In genomic region chr5:87120518-87121314, GRCh38 we compare ENCODE assay signal across 8 cellular contexts.
A peak's percentile ranks its signal among the peaks of the same experiment; 100 is the strongest.
DNase-seq lines count a peak whose midpoint lies in the region; ATAC-seq and TF ChIP-seq lines count a peak whose summit lies in the region.

No MANE protein-coding gene starts in this region.

- intact Hi-C loops in ascending aorta (cut with DNase I), result loop anchor here (2.0 kb wide), 2 partner anchors 148 to 292 kb away; partner anchors contain the start of gene CCNH

- no peaks in the 10 kb centered on the region for H3K36me3 ChIP-seq in ascending aorta

- no peaks in the 10 kb centered on the region for H3K27me3 ChIP-seq in ascending aorta

- H3K27ac Mint-ChIP-seq in naive B cell, result peak overlapping the region in 5 of 6 donors; percentile 61 to 94 (median 71)

- no peak overlapping the region for H3K4me3 ChIP-seq in ascending aorta

- no peak for TF ChIP-seq CTCF in ascending aorta (IDR thresholded peaks at IDR 0.05)

- DNase-seq in AG08395 (ENCODE audit: low spot score), result peak; percentile 81
- DNase-seq in M059J (ENCODE audit: low read depth), result peak; percentile 94
- no peak for DNase-seq in ascending aorta (ENCODE audit: low spot score in 2 of 2)
- peak; percentile 9 for DNase-seq in naive B cell
- DNase-seq in NCI-H1048 (lab: John Stamatoyannopoulos, UW), result no peak
- DNase-seq in effector CD8-positive, alpha-beta T cell (lab: John Stamatoyannopoulos, UW), result no peak

- ATAC-seq in GM18867 (IDR thresholded peaks at IDR 0.05; ENCODE audit: unreplicated experiment) (peak; percentile 24), naive B cell (ENCODE audit: low read depth in 2 of 2) (peak; percentile 64 to 65), HG02970 (IDR thresholded peaks at IDR 0.05; ENCODE audit: low FRiP score, unreplicated experiment) (no peak)

- H3K36me3 Mint-ChIP-seq in naive B cell, result no peaks in the 10 kb centered on the region

- peaks cover 40 to 60% (median 52%) of the 10 kb centered on the region in 3 donors for H3K4me1 Mint-ChIP-seq in naive B cell

- no peaks in the 10 kb centered on the region for H3K9me3 ChIP-seq in ascending aorta

- H3K4me1 ChIP-seq in ascending aorta, result peaks cover 0 to 16% of the 10 kb centered on the region in 2 donors

- H3K9me3 Mint-ChIP-seq in naive B cell, result no peaks in the 10 kb centered on the region

- H3K27ac ChIP-seq in ascending aorta, result peak overlapping the region; percentile 80 to 89

- no peaks in the 10 kb centered on the region for H3K27me3 Mint-ChIP-seq in naive B cell

- H3K4me3 Mint-ChIP-seq in naive B cell, result peak overlapping the region; percentile 10 to 90 (median 38)

Comparison
In these comparisons a context has a peak if more than half of its experiments do, and no peak if none do; other contexts are left out.
1. DNase-seq: peak in AG08395 (single experiment), M059J (single experiment) and naive B cell (single experiment); none in ascending aorta (0 of 2), NCI-H1048 (single experiment) and effector CD8-positive, alpha-beta T cell (single experiment).